In genomic region chr2:8544786-8545631, GRCh38 we compare ENCODE assay signal across 8 cellular contexts.
A peak's percentile ranks its signal among the peaks of the same experiment; 100 is the strongest.
DNase-seq lines count a peak whose midpoint lies in the region; ATAC-seq and TF ChIP-seq lines count a peak whose summit lies in the region.

No MANE protein-coding gene starts in this region.

- H3K27ac ChIP-seq in DOHH2 (ENCODE audit: low read depth, low read length), result peak overlapping the region; percentile 64

- H3K36me3 ChIP-seq in DOHH2 (ENCODE audit: control insufficient read depth, low read length), result no peaks in the 10 kb centered on the region

- H3K9me3 ChIP-seq in DOHH2 (ENCODE audit: control insufficient read depth, insufficient read depth, low read length), result no peaks in the 10 kb centered on the region

- H3K4me3 Mint-ChIP-seq in activated naive CD8-positive, alpha-beta T cell treated with anti-CD3 and anti-CD28 coated beads, Interleukin-2, amount 10 ng/mL, durations not matched to agents 7 days and 5 days, result peak overlapping the region; percentile 35

- peak overlapping the region; percentile 97 for H3K27ac Mint-ChIP-seq in activated naive CD8-positive, alpha-beta T cell treated with anti-CD3 and anti-CD28 coated beads, Interleukin-2, amount 10 ng/mL, durations not matched to agents 7 days and 5 days

- H3K4me1 Mint-ChIP-seq in activated naive CD8-positive, alpha-beta T cell treated with anti-CD3 and anti-CD28 coated beads, Interleukin-2, amount 10 ng/mL, durations not matched to agents 7 days and 5 days, result peaks cover 79% of the 10 kb centered on the region

- no peaks in the 10 kb centered on the region for H3K9me3 Mint-ChIP-seq in activated naive CD8-positive, alpha-beta T cell treated with anti-CD3 and anti-CD28 coated beads, Interleukin-2, amount 10 ng/mL, durations not matched to agents 7 days and 5 days

- peaks cover 4% of the 10 kb centered on the region; the same call in 1 of the 2 replicates for H3F3A ChIP-seq in DOHH2 (ENCODE audit: control insufficient read depth, insufficient read depth)

- H4K20me1 ChIP-seq in DOHH2 (ENCODE audit: control insufficient read depth, insufficient read depth, low read depth, low read length), result no peaks in the 10 kb centered on the region

- POLR2A ChIA-PET in activated naive CD8-positive, alpha-beta T cell treated with anti-CD3 and anti-CD28 coated beads, Interleukin-2, amount 10 ng/mL, durations not matched to agents 7 days and 5 days (lab: Charles Lee), result interaction anchor here (0.7 to 8.4 kb wide), 17 partner anchors 15 to 820 kb away, joined by 3 to 122 read pairs (median 5); partner anchors contain the start of gene ID2

- DNase-seq in HT-29 (ENCODE audit: low spot score), result peak; percentile 39
- DNase-seq in T follicular helper cell (ENCODE audit: low read depth), result peak; percentile 39
- peak; percentile 86 for DNase-seq in activated naive CD8-positive, alpha-beta T cell treated with anti-CD3 and anti-CD28 coated beads, Interleukin-2, amount 10 ng/mL, durations not matched to agents 7 days and 5 days
- peak; percentile 56 for DNase-seq in iris pigment epithelial cell (ENCODE audit: low read depth)
- peak; percentile 93 for DNase-seq in stimulated activated CD4-positive, alpha-beta T cell treated with anti-CD3 and anti-CD28 coated beads, Interleukin-4, amount 100 ng/mL, for 24 hours
- no peak for DNase-seq in NCI-H187 treated with DMSO at 0.1 percent for 48 hours (lab: John Stamatoyannopoulos, UW)

- ATAC-seq in GM21423 (IDR thresholded peaks at IDR 0.05; ENCODE audit: unreplicated experiment), result peak; percentile 54
- peak; percentile 93 for ATAC-seq in activated naive CD8-positive, alpha-beta T cell treated with anti-CD3 and anti-CD28 coated beads, Interleukin-2, amount 10 ng/mL, durations not matched to agents 7 days and 5 days (ENCODE audit: low read depth)

- H3K36me3 Mint-ChIP-seq in activated naive CD8-positive, alpha-beta T cell treated with anti-CD3 and anti-CD28 coated beads, Interleukin-2, amount 10 ng/mL, durations not matched to agents 7 days and 5 days, result no peaks in the 10 kb centered on the region

- no peaks in the 10 kb centered on the region for H3K27me3 Mint-ChIP-seq in activated naive CD8-positive, alpha-beta T cell treated with anti-CD3 and anti-CD28 coated beads, Interleukin-2, amount 10 ng/mL, durations not matched to agents 7 days and 5 days

- H3K9me2 ChIP-seq in DOHH2 (replicated peaks; ENCODE audit: control insufficient read depth, low read length), result no peaks in the 10 kb centered on the region

- peaks cover 86% of the 10 kb centered on the region for H3K4me1 ChIP-seq in DOHH2 (ENCODE audit: control insufficient read depth, low read length)

- peak overlapping the region; percentile 52 for H3K4me3 ChIP-seq in DOHH2 (ENCODE audit: low read length)

- TF ChIP-seq CTCF in DOHH2 (IDR thresholded peaks at IDR 0.05; ENCODE audit: low read depth, low read length, poor library complexity, severe bottlenecking), result peak; percentile 81

- peak overlapping the region; percentile 67 for H3K4me2 ChIP-seq in DOHH2 (ENCODE audit: low read length)

- H3K27me3 ChIP-seq in DOHH2 (ENCODE audit: control insufficient read depth, low read length), result no peaks in the 10 kb centered on the region

- no peaks in the 10 kb centered on the region for H3K79me2 ChIP-seq in DOHH2 (ENCODE audit: control insufficient read depth, low read length)
